ENCODE assay signal across 18 cellular contexts in the genomic region with DNA sequence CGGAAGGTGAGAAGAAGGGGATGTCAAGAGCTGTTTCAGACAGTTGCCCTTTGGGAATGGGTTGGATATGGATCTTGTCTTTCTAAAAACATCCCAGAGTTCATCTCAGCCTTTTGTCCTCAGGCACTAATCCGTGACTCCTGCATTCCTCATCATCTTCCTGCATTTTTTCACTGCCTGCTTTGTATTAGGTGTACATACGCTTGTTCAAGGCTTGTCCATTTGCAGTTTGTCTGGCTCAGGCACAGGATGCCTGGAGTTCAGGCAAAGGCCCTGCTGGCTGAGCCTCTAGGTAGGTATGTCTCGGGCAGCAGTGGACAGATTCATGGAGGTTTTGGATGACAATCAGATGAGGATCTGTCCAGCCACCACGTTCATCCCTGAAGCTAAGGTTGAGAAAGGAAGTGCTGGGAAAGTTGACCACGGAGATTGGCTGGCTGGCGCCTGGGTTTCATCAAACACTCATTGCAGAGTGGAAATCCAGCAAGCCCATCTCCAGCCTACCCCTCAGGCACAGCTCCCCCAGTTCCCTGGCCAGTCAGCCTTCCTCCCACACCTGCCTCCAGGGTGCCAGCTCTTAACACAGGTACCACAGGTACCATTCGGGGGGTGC. TPM values are rescaled to one million over a fixed set of nuclear protein-coding genes. Genes with fewer than 3 reads are reported as not detected.
"Had no signal": no experiment of that assay in that cellular context is flagged by ENCODE, and none has a peak within 500 bp of the region (broad histone marks: within the 10 kb centered on the region; RNA-seq: fewer than 3 reads in every experiment).

No MANE protein-coding gene starts in this region.

- H3K36me3 Mint-ChIP-seq: activated naive CD4-positive, alpha-beta T cell treated with anti-CD3 and anti-CD28 coated beads, Interleukin-2, amount 50 U/mL, for 24 hours; naive thymus-derived CD4-positive, alpha-beta T cell; stimulated activated memory B cell treated with anti-CD40 and anti-IgM and Interleukin-4, amounts not matched to agents 10 μg/mL and 1 μg/mL and 100 μg/mL, for 72 hours had no signal

- H2AFZ ChIP-seq: parathyroid adenoma had no signal

- H3K4me1 Mint-ChIP-seq: activated naive CD4-positive, alpha-beta T cell treated with anti-CD3 and anti-CD28 coated beads, Interleukin-2, amount 50 U/mL, for 24 hours had no signal

- H3K27me3 ChIP-seq: adrenal gland, left lung, thyroid gland, uterus had no signal

- H3K27ac Mint-ChIP-seq: activated CD4-positive, alpha-beta memory T cell treated with anti-CD3 and anti-CD28 coated beads, Interleukin-2, amount 10 ng/mL, durations not matched to agents 7 days and 5 days; activated CD4-positive, alpha-beta T cell treated with anti-CD3 and anti-CD28 coated beads for 36 hours; activated naive CD4-positive, alpha-beta T cell treated with anti-CD3 and anti-CD28 coated beads, Interleukin-2, amount 50 U/mL, for 24 hours; naive thymus-derived CD4-positive, alpha-beta T cell; stimulated activated memory B cell treated with anti-CD40 and anti-IgM and Interleukin-4, amounts not matched to agents 10 μg/mL and 1 μg/mL and 100 μg/mL, for 72 hours had no signal

- H3K4me1 ChIP-seq: adrenal gland, uterus had no signal

- FAIRE-seq: colon had no signal

- ATAC-seq: activated CD4-positive, alpha-beta T cell treated with anti-CD3 and anti-CD28 coated beads for 36 hours; activated T-cell treated with anti-CD3 and anti-CD28 coated beads, Interleukin-2, amount 50 U/mL, for 4 hours; left lung; naive thymus-derived CD4-positive, alpha-beta T cell; stimulated activated memory B cell treated with anti-CD40 and anti-IgM and Interleukin-4, amounts not matched to agents 10 μg/mL and 1 μg/mL and 100 μg/mL, for 72 hours had no signal

- H3K4me3 ChIP-seq: adrenal gland, left lung, thyroid gland, uterus had no signal

- H3K9me3 Mint-ChIP-seq: activated CD4-positive, alpha-beta memory T cell treated with anti-CD3 and anti-CD28 coated beads, Interleukin-2, amount 10 ng/mL, durations not matched to agents 7 days and 5 days; activated naive CD4-positive, alpha-beta T cell treated with anti-CD3 and anti-CD28 coated beads, Interleukin-2, amount 50 U/mL, for 24 hours; activated T-cell treated with anti-CD3 and anti-CD28 coated beads, Interleukin-2, amount 50 U/mL, for 4 hours; stimulated activated memory B cell treated with anti-CD40 and anti-IgM and Interleukin-4, amounts not matched to agents 10 μg/mL and 1 μg/mL and 100 μg/mL, for 72 hours had no signal

- H3K36me3 ChIP-seq: adrenal gland, left lung, thyroid gland, uterus had no signal

- H3K4me3 Mint-ChIP-seq: activated CD4-positive, alpha-beta memory T cell treated with anti-CD3 and anti-CD28 coated beads, Interleukin-2, amount 10 ng/mL, durations not matched to agents 7 days and 5 days; activated CD4-positive, alpha-beta T cell treated with anti-CD3 and anti-CD28 coated beads for 36 hours; activated naive CD4-positive, alpha-beta T cell treated with anti-CD3 and anti-CD28 coated beads, Interleukin-2, amount 50 U/mL, for 24 hours; activated T-cell treated with anti-CD3 and anti-CD28 coated beads, Interleukin-2, amount 50 U/mL, for 4 hours; naive thymus-derived CD4-positive, alpha-beta T cell; stimulated activated memory B cell treated with anti-CD40 and anti-IgM and Interleukin-4, amounts not matched to agents 10 μg/mL and 1 μg/mL and 100 μg/mL, for 72 hours had no signal

- H3K27ac ChIP-seq: adrenal gland, left lung, parathyroid adenoma, thyroid gland, uterus had no signal

- DNase-seq: activated CD4-positive, alpha-beta memory T cell treated with anti-CD3 and anti-CD28 coated beads, Interleukin-2, amount 10 ng/mL, durations not matched to agents 7 days and 5 days; activated CD4-positive, alpha-beta T cell treated with anti-CD3 and anti-CD28 coated beads for 36 hours; activated T-cell treated with anti-CD3 and anti-CD28 coated beads, Interleukin-2, amount 50 U/mL, for 4 hours; adrenal gland; foreskin melanocyte; head of caudate nucleus; left lung; naive thymus-derived CD4-positive, alpha-beta T cell; retina; stimulated activated CD4-positive, alpha-beta T cell treated with anti-CD3 and anti-CD28 coated beads, Interleukin-2, amount 100 ng/mL, for 48 hours; T-helper 2 cell; thyroid gland; uterus had no signal

- H3K27me3 Mint-ChIP-seq: activated naive CD4-positive, alpha-beta T cell treated with anti-CD3 and anti-CD28 coated beads, Interleukin-2, amount 50 U/mL, for 24 hours had no signal

- H3K9ac ChIP-seq: parathyroid adenoma had no signal

- H3K9me3 ChIP-seq: adrenal gland, left lung, thyroid gland, uterus had no signal

- H3K79me2 ChIP-seq: parathyroid adenoma had no signal

RNA-seq across cellular contexts. Expression of gene COL2A1, which starts 53.3 kb away (rescaled TPM):
- total RNA-seq: activated CD4-positive, alpha-beta memory T cell treated with anti-CD3 and anti-CD28 coated beads, Interleukin-2, amount 10 ng/mL, durations not matched to agents 7 days and 5 days; mononuclear cell; naive thymus-derived CD4-positive, alpha-beta T cell; thyroid gland had no signal
- polyA plus RNA-seq: naive thymus-derived CD4-positive, alpha-beta T cell had no signal
